In the genomic region with DNA sequence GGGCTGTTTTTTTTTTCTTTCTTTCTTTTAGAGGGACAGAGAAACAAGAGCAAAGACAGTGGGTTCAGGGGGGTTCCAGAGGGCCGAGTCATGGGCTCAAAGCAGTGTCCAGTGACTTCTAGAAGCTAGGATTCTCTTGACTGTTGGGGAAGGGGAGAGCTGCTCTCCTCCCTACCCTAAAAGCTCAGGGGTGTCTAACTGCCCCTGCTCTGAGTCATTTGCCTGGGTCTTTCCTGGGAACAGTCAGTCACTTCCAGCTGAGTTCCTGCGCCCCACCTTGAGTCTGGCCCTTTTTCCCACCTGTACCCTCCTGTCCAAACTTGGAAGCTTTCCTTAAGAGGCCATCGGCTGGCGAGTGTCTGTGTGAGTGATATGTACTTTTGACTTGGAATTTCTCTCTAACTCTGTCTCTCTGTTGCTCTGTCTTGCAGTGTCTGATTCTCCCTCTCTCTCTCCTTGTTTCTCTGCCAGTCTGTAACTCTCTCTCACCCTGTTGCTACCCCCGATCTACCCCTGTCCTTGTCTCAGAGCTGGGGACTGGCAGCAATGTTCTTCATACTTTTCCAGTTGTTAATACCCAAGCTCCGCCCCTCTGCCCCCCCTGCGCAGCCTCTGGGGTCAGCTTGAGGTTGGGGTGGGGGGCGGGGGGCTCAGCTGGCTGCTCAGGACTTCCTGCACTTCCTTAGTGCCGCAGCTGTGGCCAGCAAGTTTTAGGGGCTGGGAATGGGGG, we compare ENCODE assay signal across 9 cellular contexts. TPM values are rescaled to one million over a fixed set of nuclear protein-coding genes. Genes with fewer than 3 reads are reported as not detected.
DNase-seq lines count a peak whose midpoint lies in the region; ATAC-seq and TF ChIP-seq lines count a peak whose summit lies in the region.
"Had no signal": no experiment of that assay in that cellular context is flagged by ENCODE, and none has a peak within 500 bp of the region (broad histone marks: within the 10 kb centered on the region; RNA-seq: fewer than 3 reads in every experiment).

No MANE protein-coding gene starts in this region.

- H3K4me1 Mint-ChIP-seq in chondrocyte (ENCODE audit: low read depth): peaks cover 72% of the 10 kb centered on the region

- no peaks in the 10 kb centered on the region for H3K27me3 ChIP-seq in heart left ventricle
- no peaks in the 10 kb centered on the region for H3K27me3 ChIP-seq in mucosa of stomach (ENCODE audit: control insufficient read depth, insufficient read depth, low read length)

- H3K27ac Mint-ChIP-seq in chondrocyte (ENCODE audit: unreplicated experiment): peak overlapping the region; percentile 96
- H3K27ac Mint-ChIP-seq: activated naive CD8-positive, alpha-beta T cell treated with anti-CD3 and anti-CD28 coated beads, Interleukin-2, amount 10 ng/mL, durations not matched to agents 7 days and 5 days had no signal

- no peaks in the 10 kb centered on the region for H3K9me3 Mint-ChIP-seq in chondrocyte (ENCODE audit: low read depth)
- H3K9me3 Mint-ChIP-seq: activated naive CD8-positive, alpha-beta T cell treated with anti-CD3 and anti-CD28 coated beads, Interleukin-2, amount 10 ng/mL, durations not matched to agents 7 days and 5 days had no signal

- no peak for TF ChIP-seq POLR2A in heart left ventricle (IDR thresholded peaks at IDR 0.05)

- peaks cover 17 to 72% (median 61%) of the 10 kb centered on the region in 12 donors for H3K4me1 ChIP-seq in heart left ventricle
- peaks cover 72% of the 10 kb centered on the region for H3K4me1 ChIP-seq in mucosa of stomach (ENCODE audit: control insufficient read depth, insufficient read depth, low read length)
- H3K4me1 ChIP-seq in urinary bladder (ENCODE audit: insufficient read depth): peaks cover 2% of the 10 kb centered on the region

- TF ChIP-seq CTCF in heart left ventricle (IDR thresholded peaks at IDR 0.05): no peak
- TF ChIP-seq CTCF in chondrocyte (IDR thresholded peaks at IDR 0.05): no peak

- H3K4me3 ChIP-seq in heart left ventricle (peak overlapping the region in 10 of 12 donors; percentile 78 to 100 (median 96)), mucosa of stomach (ENCODE audit: low read length) (peak overlapping the region; percentile 94), urinary bladder (ENCODE audit: low read depth, low read length) (peak overlapping the region; percentile 98)

- peak overlapping the region; percentile 64 to 100 (median 98) for H3K27ac ChIP-seq in heart left ventricle
- H3K27ac ChIP-seq in urinary bladder (ENCODE audit: low read depth): peak overlapping the region; percentile 62

- H3K27me3 Mint-ChIP-seq in chondrocyte (ENCODE audit: low read depth): no peaks in the 10 kb centered on the region

- no peak for ATAC-seq in heart left ventricle
- ATAC-seq in left cardiac atrium: no peak
- no peak for ATAC-seq in GM19395 (IDR thresholded peaks at IDR 0.05; ENCODE audit: unreplicated experiment)
- ATAC-seq in HG02798 (IDR thresholded peaks at IDR 0.05; ENCODE audit: poor library complexity, unreplicated experiment): no peak

- intact Hi-C loops in heart left ventricle (cut with DNase I): loop anchor here in 2 of 10 donors (5.0 kb wide), 1 partner anchor 47 kb away; no protein-coding TSS in a partner anchor
- intact Hi-C loops in left cardiac atrium (cut with DNase I): loop anchor here in 1 of 2 donors (5.0 kb wide), 1 partner anchor 38 kb away; no protein-coding TSS in a partner anchor

- no peaks in the 10 kb centered on the region for H3K9me3 ChIP-seq in heart left ventricle
- H3K9me3 ChIP-seq in mucosa of stomach (ENCODE audit: control insufficient read depth, low read length): no peaks in the 10 kb centered on the region

- no peaks in the 10 kb centered on the region for H3K36me3 Mint-ChIP-seq in chondrocyte (ENCODE audit: low read depth)
- H3K36me3 Mint-ChIP-seq: activated naive CD8-positive, alpha-beta T cell treated with anti-CD3 and anti-CD28 coated beads, Interleukin-2, amount 10 ng/mL, durations not matched to agents 7 days and 5 days had no signal

- peak overlapping the region; percentile 86 for H3K9ac ChIP-seq in mucosa of stomach (ENCODE audit: low read length)

- H3K36me3 ChIP-seq in heart left ventricle: no peaks in the 10 kb centered on the region
- no peaks in the 10 kb centered on the region for H3K36me3 ChIP-seq in mucosa of stomach (ENCODE audit: control insufficient read depth, insufficient read depth, low read length)
- H3K36me3 ChIP-seq in urinary bladder (ENCODE audit: insufficient read depth): no peaks in the 10 kb centered on the region

- 4 to 12% (median 11%) methylated on average over 8 to 9 of the region's 9 CpGs for WGBS in heart left ventricle, 4 donors
- WGBS in urinary bladder: 10% methylated on average over 9 of the region's 9 CpGs

- DNase-seq in heart left ventricle (peak in 3 of 5 donors; percentile 4 to 49 (median 28)), left cardiac atrium (no peak), chondrocyte (ENCODE audit: low spot score) (no peak), HuH-7.5 (ENCODE audit: low spot score) (no peak)
- DNase-seq: activated naive CD8-positive, alpha-beta T cell treated with anti-CD3 and anti-CD28 coated beads, Interleukin-2, amount 10 ng/mL, durations not matched to agents 7 days and 5 days had no signal

- peak overlapping the region; percentile 85 for H3K4me3 Mint-ChIP-seq in chondrocyte (ENCODE audit: unreplicated experiment)
- H3K4me3 Mint-ChIP-seq: activated naive CD8-positive, alpha-beta T cell treated with anti-CD3 and anti-CD28 coated beads, Interleukin-2, amount 10 ng/mL, durations not matched to agents 7 days and 5 days had no signal

RNA-seq across cellular contexts. Expression of a gene that starts 2.4 kb away (rescaled TPM):
- total RNA-seq in heart left ventricle (100 to 1,000 TPM in 1 of 9 donors, 10 to 100 TPM in 8; 63.2 to 105 (median 73.2) TPM), left cardiac atrium (10 to 100 TPM; 54.4 to 77.9 TPM), chondrocyte (31.9 to 46.6 TPM (median 34.7 TPM) in 3 replicates), urinary bladder (35.5 TPM)
- polyA plus RNA-seq in heart left ventricle (10 to 100 TPM; 50.6 to 56.2 TPM), urinary bladder (76.3 TPM)

RNA-seq across cellular contexts. Expression of a gene that starts 11.0 kb away (rescaled TPM):
- total RNA-seq in heart left ventricle: 10 to 100 TPM; 51.1 to 75.4 (median 58.3) TPM
- 10 to 100 TPM; 52.7 to 61.8 TPM for polyA plus RNA-seq in heart left ventricle
- 10 to 100 TPM; 44.0 to 56.4 TPM for total RNA-seq in left cardiac atrium
- 54.4 to 94.3 TPM (median 57.7 TPM) in 3 replicates for total RNA-seq in chondrocyte
- 45.8 TPM for total RNA-seq in urinary bladder
- 52.4 TPM for polyA plus RNA-seq in urinary bladder

RNA-seq across cellular contexts. Expression of a gene that starts 35.2 kb away (rescaled TPM):
- total RNA-seq in heart left ventricle: 10 to 100 TPM in 6 of 9 donors, 1 to 10 TPM in 3; 5.8 to 36.1 (median 21.8) TPM
- 10 to 100 TPM in 1 of 2 donors, 1 to 10 TPM in 1; 6.1 to 20.2 TPM for polyA plus RNA-seq in heart left ventricle
- 10 to 100 TPM; 17.1 to 19.5 TPM for total RNA-seq in left cardiac atrium
- 5.9 to 7.9 TPM (median 6.6 TPM) in 3 replicates for total RNA-seq in chondrocyte
- 2.0 TPM for total RNA-seq in urinary bladder
- polyA plus RNA-seq in urinary bladder: 18.1 TPM

RNA-seq across cellular contexts. Expression of a gene that starts 50.0 kb away (rescaled TPM):
- total RNA-seq in heart left ventricle (1 to 10 TPM in 1 of 9 donors, under 1 TPM in 1, not detected in 7; 0.80 to 1.3 TPM), left cardiac atrium (1 to 10 TPM in 1 of 2 donors, not detected in 1; 1.2 TPM), chondrocyte (not detected in 3 replicates), urinary bladder (not detected)
- polyA plus RNA-seq in heart left ventricle (under 1 TPM; 0.14 to 0.46 TPM), urinary bladder (2.3 TPM)
- total RNA-seq: activated naive CD8-positive, alpha-beta T cell treated with anti-CD3 and anti-CD28 coated beads, Interleukin-2, amount 10 ng/mL, durations not matched to agents 7 days and 5 days had no signal

RNA-seq across cellular contexts. Expression of a gene that starts 56.6 kb away (rescaled TPM):
- total RNA-seq in heart left ventricle: 10 to 100 TPM; 32.0 to 54.1 (median 45.1) TPM
- polyA plus RNA-seq in heart left ventricle: 10 to 100 TPM; 32.2 to 54.7 TPM
- total RNA-seq in left cardiac atrium: 10 to 100 TPM; 54.0 to 57.8 TPM
- total RNA-seq in chondrocyte: 86.8 to 103 TPM (median 96.2 TPM) in 3 replicates
- 81.3 TPM for total RNA-seq in urinary bladder
- 70.9 TPM for polyA plus RNA-seq in urinary bladder

Comparison
In these comparisons a context has a peak if more than half of its experiments do, and no peak if none do; other contexts are left out.
1. DNase-seq: peak in heart left ventricle (3 of 5); none in left cardiac atrium (single experiment), chondrocyte (single experiment) and HuH-7.5 (single experiment).
2. Peak in every context shown above with its lines, with median percentiles within 50 percentile points of each other: H3K4me3 ChIP-seq.